ENCODE assay signal across 17 cellular contexts in genomic region chr7:25288536-25289283, GRCh38.
DNase-seq lines count a peak whose midpoint lies in the region; ATAC-seq and TF ChIP-seq lines count a peak whose summit lies in the region.
"Had no signal": no experiment of that assay in that cellular context is flagged by ENCODE, and none has a peak within 500 bp of the region (broad histone marks: within the 10 kb centered on the region; RNA-seq: fewer than 3 reads in every experiment).

No MANE protein-coding gene starts in this region.

- no peaks in the 10 kb centered on the region for H4K20me1 ChIP-seq in hepatocyte (ENCODE audit: insufficient read depth, poor library complexity, severe bottlenecking)

- DNase-seq in NCI-H226: peak; percentile 33
- peak; percentile 84 for DNase-seq in astrocyte of the hippocampus (ENCODE audit: low read depth, low spot score)
- peak; percentile 10 for DNase-seq in hepatocyte (ENCODE audit: low spot score)
- DNase-seq in pons (ENCODE audit: low spot score): peak; percentile 65
- DNase-seq in NK-92 treated with Interleukin-12 subunit alpha and Interleukin-12 subunit beta, amount 100 ng/mL, for 24 hours (lab: John Stamatoyannopoulos, UW): no peak
- DNase-seq in NCI-H526 treated with DMSO at 0.1 percent for 48 hours (lab: John Stamatoyannopoulos, UW): no peak
- DNase-seq: brain microvascular endothelial cell, HCEC 1CT, mucosa of descending colon, NCI-H1417 treated with DMSO at 0.1 percent for 48 hours, NCI-H69, SHP77 treated with DMSO at 0.1 percent for 48 hours, T-cell had no signal

- WGBS in hepatocyte (ENCODE audit: low lambda C conversion rate, missing lambda C conversion rate): 89% methylated on average over 6 of the region's 6 CpGs

- no peak for TF ChIP-seq CTCF in hepatocyte (IDR thresholded peaks at IDR 0.05; ENCODE audit: poor library complexity)

- no peaks in the 10 kb centered on the region for H3K9me2 ChIP-seq in hepatocyte (replicated peaks; ENCODE audit: insufficient read depth)

- no peak overlapping the region for H3K4me3 ChIP-seq in hepatocyte
- H3K4me3 ChIP-seq: mucosa of descending colon had no signal

- H3K79me2 ChIP-seq in hepatocyte: no peaks in the 10 kb centered on the region

- H3K4me1 ChIP-seq in hepatocyte (ENCODE audit: insufficient read depth): no peaks in the 10 kb centered on the region

- H2AFZ ChIP-seq in hepatocyte: no peak overlapping the region

- H3K27me3 ChIP-seq in hepatocyte: no peaks in the 10 kb centered on the region
- H3K27me3 ChIP-seq: brain microvascular endothelial cell had no signal

- no peak overlapping the region for H3K4me2 ChIP-seq in hepatocyte

- H3K27ac ChIP-seq in hepatocyte: no peak overlapping the region
- H3K27ac ChIP-seq: brain microvascular endothelial cell had no signal

- no peaks in the 10 kb centered on the region for H3K9me3 ChIP-seq in hepatocyte (ENCODE audit: low read depth)
- H3K9me3 ChIP-seq: mucosa of descending colon had no signal

- no peaks in the 10 kb centered on the region for H3K36me3 ChIP-seq in hepatocyte (replicated peaks; ENCODE audit: insufficient read depth, low read depth)
- H3K36me3 ChIP-seq: brain microvascular endothelial cell had no signal

- ATAC-seq in GM18517 (IDR thresholded peaks at IDR 0.05; ENCODE audit: unreplicated experiment): no peak
- no peak for ATAC-seq in HG02973 (IDR thresholded peaks at IDR 0.05; ENCODE audit: unreplicated experiment)
- ATAC-seq: activated naive CD4-positive, alpha-beta T cell treated with anti-CD3 and anti-CD28 coated beads, Interleukin-2, amount 50 U/mL, for 72 hours; left lobe of liver; mucosa of descending colon; T-cell had no signal

Comparison
In these comparisons a context has a peak if more than half of its experiments do, and no peak if none do; other contexts are left out.
1. DNase-seq: peak in NCI-H226 (single experiment), astrocyte of the hippocampus (single experiment), hepatocyte (single experiment) and pons (single experiment); none in NK-92 treated with Interleukin-12 subunit alpha and Interleukin-12 subunit beta, amount 100 ng/mL, for 24 hours (single experiment) and NCI-H526 treated with DMSO at 0.1 percent for 48 hours (single experiment).